In the genomic region with DNA sequence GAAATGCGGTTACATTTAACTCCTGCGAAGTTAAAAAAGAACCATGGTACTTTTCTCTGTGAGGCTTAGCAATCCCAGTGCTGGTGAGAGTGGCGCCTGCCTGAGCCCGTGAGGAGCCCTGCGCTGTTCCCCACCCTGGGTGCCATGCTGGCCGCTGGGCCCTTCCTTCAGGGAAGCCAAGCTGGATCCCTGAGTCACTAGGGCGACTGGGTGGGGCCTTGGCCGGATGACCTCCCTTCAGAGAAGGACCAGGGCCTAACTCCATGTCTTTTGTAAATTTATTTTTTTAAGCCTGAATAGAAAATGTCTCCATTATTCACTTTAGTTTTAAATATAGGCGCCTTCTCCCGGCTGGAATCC, we compare ENCODE assay signal across 26 cellular contexts.
DNase-seq lines count a peak whose midpoint lies in the region; ATAC-seq and TF ChIP-seq lines count a peak whose summit lies in the region.
"Had no signal": no experiment of that assay in that cellular context is flagged by ENCODE, and none has a peak within 500 bp of the region (broad histone marks: within the 10 kb centered on the region; RNA-seq: fewer than 3 reads in every experiment).

No MANE protein-coding gene starts in this region.

- H3K9me3 Mint-ChIP-seq in activated T-cell treated with anti-CD3 and anti-CD28 coated beads, Interleukin-2, amount 50 U/mL, for 24 hours = no peaks in the 10 kb centered on the region
- H3K9me3 Mint-ChIP-seq in activated T-cell treated with anti-CD3 and anti-CD28 coated beads, Interleukin-2, amount 50 U/mL, for 4 hours = no peaks in the 10 kb centered on the region
- no peaks in the 10 kb centered on the region for H3K9me3 Mint-ChIP-seq in activated T-helper 2 cell treated with anti-CD3 and anti-CD28 coated beads, Interferon-gamma antibody, Interleukin-2, Interleukin-4, amounts not matched to agents 10 μg/mL and 5 μg/mL and 100 μg/mL, durations not matched to agents 14 hours and 24 hours and 36 hours
- H3K9me3 Mint-ChIP-seq: activated CD4-positive, alpha-beta T cell treated with anti-CD3 and anti-CD28 coated beads, Interleukin-2, amount 10 ng/mL, durations not matched to agents 24 days and 14 days; activated naive CD4-positive, alpha-beta T cell treated with anti-CD3 and anti-CD28 coated beads, Interleukin-2, amount 50 U/mL, for 72 hours; activated T-helper 17 cell treated with anti-CD3 and anti-CD28 coated beads, Interleukin-2, amount 50 U/mL, for 72 hours; dendritic cell treated with granulocyte-macrophage colony-stimulating factor and Interleukin-4, amounts not matched to agents 40 ng/mL and 50 ng/mL, for 4 days had no signal

- peaks cover 34% of the 10 kb centered on the region for H3K27me3 Mint-ChIP-seq in activated T-cell treated with anti-CD3 and anti-CD28 coated beads, Interleukin-2, amount 50 U/mL, for 24 hours
- peaks cover 7% of the 10 kb centered on the region for H3K27me3 Mint-ChIP-seq in activated T-cell treated with anti-CD3 and anti-CD28 coated beads, Interleukin-2, amount 50 U/mL, for 4 hours (ENCODE audit: low read depth)
- peaks cover 20% of the 10 kb centered on the region for H3K27me3 Mint-ChIP-seq in activated T-helper 2 cell treated with anti-CD3 and anti-CD28 coated beads, Interferon-gamma antibody, Interleukin-2, Interleukin-4, amounts not matched to agents 10 μg/mL and 5 μg/mL and 100 μg/mL, durations not matched to agents 14 hours and 24 hours and 36 hours (ENCODE audit: low read depth)

- no peaks in the 10 kb centered on the region for H4K20me1 ChIP-seq in osteoblast (ENCODE audit: insufficient read depth, low read length)

- intact Hi-C loops in activated T-helper 2 cell treated with anti-CD3 and anti-CD28 coated beads, Interferon-gamma antibody, Interleukin-2, Interleukin-4, amounts not matched to agents 10 μg/mL and 5 μg/mL and 100 μg/mL, durations not matched to agents 14 hours and 24 hours and 36 hours (cut with micrococcal nuclease) = no loop called here

- H3K9me3 ChIP-seq in osteoblast (ENCODE audit: low read depth, low read length) = no peaks in the 10 kb centered on the region
- H3K9me3 ChIP-seq: esophagus squamous epithelium, prostate gland had no signal

- H3K4me1 ChIP-seq in osteoblast (ENCODE audit: insufficient read depth, low read length) = no peaks in the 10 kb centered on the region
- H3K4me1 ChIP-seq: prostate gland had no signal

- no peak for TF ChIP-seq CTCF in osteoblast (IDR thresholded peaks at IDR 0.05; ENCODE audit: extremely low read depth, low read depth, low read length)

- no peaks in the 10 kb centered on the region for H3K36me3 Mint-ChIP-seq in activated T-cell treated with anti-CD3 and anti-CD28 coated beads, Interleukin-2, amount 50 U/mL, for 24 hours (ENCODE audit: low read depth)
- no peaks in the 10 kb centered on the region for H3K36me3 Mint-ChIP-seq in activated T-cell treated with anti-CD3 and anti-CD28 coated beads, Interleukin-2, amount 50 U/mL, for 4 hours (ENCODE audit: insufficient read depth)
- H3K36me3 Mint-ChIP-seq in activated T-helper 2 cell treated with anti-CD3 and anti-CD28 coated beads, Interferon-gamma antibody, Interleukin-2, Interleukin-4, amounts not matched to agents 10 μg/mL and 5 μg/mL and 100 μg/mL, durations not matched to agents 14 hours and 24 hours and 36 hours (ENCODE audit: low read depth) = no peaks in the 10 kb centered on the region
- H3K36me3 Mint-ChIP-seq: activated naive CD4-positive, alpha-beta T cell treated with anti-CD3 and anti-CD28 coated beads, Interleukin-2, amount 50 U/mL, for 72 hours; neural progenitor cell had no signal

- no peak overlapping the region for H3K27ac Mint-ChIP-seq in activated T-cell treated with anti-CD3 and anti-CD28 coated beads, Interleukin-2, amount 50 U/mL, for 24 hours
- no peak overlapping the region for H3K27ac Mint-ChIP-seq in activated T-helper 2 cell treated with anti-CD3 and anti-CD28 coated beads, Interferon-gamma antibody, Interleukin-2, Interleukin-4, amounts not matched to agents 10 μg/mL and 5 μg/mL and 100 μg/mL, durations not matched to agents 14 hours and 24 hours and 36 hours
- H3K27ac Mint-ChIP-seq: activated CD4-positive, alpha-beta T cell treated with anti-CD3 and anti-CD28 coated beads, Interleukin-2, amount 10 ng/mL, durations not matched to agents 24 days and 14 days; activated naive CD4-positive, alpha-beta T cell treated with anti-CD3 and anti-CD28 coated beads, Interleukin-2, amount 50 U/mL, for 72 hours; activated T-helper 17 cell treated with anti-CD3 and anti-CD28 coated beads, Interleukin-2, amount 50 U/mL, for 72 hours; dendritic cell treated with granulocyte-macrophage colony-stimulating factor and Interleukin-4, amounts not matched to agents 40 ng/mL and 50 ng/mL, for 4 days; neural progenitor cell had no signal

- H3K79me2 ChIP-seq in osteoblast (ENCODE audit: insufficient read depth, low read length) = no peaks in the 10 kb centered on the region

- H3K4me3 ChIP-seq in osteoblast (ENCODE audit: insufficient read depth, low read length) = no peak overlapping the region
- H3K4me3 ChIP-seq: esophagus squamous epithelium, GM23248, neural progenitor cell, prostate gland had no signal

- H2AFZ ChIP-seq in osteoblast (ENCODE audit: low read length) = no peak overlapping the region
- H2AFZ ChIP-seq: GM23248, neural progenitor cell had no signal

- ATAC-seq in activated T-cell treated with anti-CD3 and anti-CD28 coated beads, Interleukin-2, amount 50 U/mL, for 4 hours = no peak
- ATAC-seq in HG03442 (IDR thresholded peaks at IDR 0.05; ENCODE audit: unreplicated experiment) = no peak
- ATAC-seq: activated naive CD4-positive, alpha-beta T cell treated with anti-CD3 and anti-CD28 coated beads, Interleukin-2, amount 50 U/mL, for 72 hours; activated T-helper 17 cell treated with anti-CD3 and anti-CD28 coated beads, Interleukin-2, amount 50 U/mL, for 72 hours had no signal

- no peaks in the 10 kb centered on the region for H3K27me3 ChIP-seq in osteoblast (ENCODE audit: insufficient read depth, low read length)

- peaks cover 16% of the 10 kb centered on the region for H3K4me1 Mint-ChIP-seq in activated T-cell treated with anti-CD3 and anti-CD28 coated beads, Interleukin-2, amount 50 U/mL, for 24 hours (ENCODE audit: low read depth)
- peaks cover 21% of the 10 kb centered on the region for H3K4me1 Mint-ChIP-seq in activated T-cell treated with anti-CD3 and anti-CD28 coated beads, Interleukin-2, amount 50 U/mL, for 4 hours (ENCODE audit: low read depth)
- peaks cover 2% of the 10 kb centered on the region for H3K4me1 Mint-ChIP-seq in activated T-helper 2 cell treated with anti-CD3 and anti-CD28 coated beads, Interferon-gamma antibody, Interleukin-2, Interleukin-4, amounts not matched to agents 10 μg/mL and 5 μg/mL and 100 μg/mL, durations not matched to agents 14 hours and 24 hours and 36 hours (ENCODE audit: low read depth)
- H3K4me1 Mint-ChIP-seq: activated T-helper 17 cell treated with anti-CD3 and anti-CD28 coated beads, Interleukin-2, amount 50 U/mL, for 72 hours had no signal

- no peaks in the 10 kb centered on the region for H3K36me3 ChIP-seq in osteoblast (ENCODE audit: insufficient read depth, low read length)
- H3K36me3 ChIP-seq: esophagus squamous epithelium, neural progenitor cell, prostate gland had no signal

- no peak overlapping the region for H3K27ac ChIP-seq in osteoblast (ENCODE audit: low read depth, low read length)
- H3K27ac ChIP-seq: GM23248, HL-60, neural progenitor cell, prostate gland, VCaP had no signal

- H3K4me3 Mint-ChIP-seq in activated T-cell treated with anti-CD3 and anti-CD28 coated beads, Interleukin-2, amount 50 U/mL, for 24 hours = no peak overlapping the region
- H3K4me3 Mint-ChIP-seq in activated T-cell treated with anti-CD3 and anti-CD28 coated beads, Interleukin-2, amount 50 U/mL, for 4 hours = no peak overlapping the region
- H3K4me3 Mint-ChIP-seq in activated T-helper 2 cell treated with anti-CD3 and anti-CD28 coated beads, Interferon-gamma antibody, Interleukin-2, Interleukin-4, amounts not matched to agents 10 μg/mL and 5 μg/mL and 100 μg/mL, durations not matched to agents 14 hours and 24 hours and 36 hours (ENCODE audit: low read depth) = no peak overlapping the region
- H3K4me3 Mint-ChIP-seq: activated CD4-positive, alpha-beta T cell treated with anti-CD3 and anti-CD28 coated beads, Interleukin-2, amount 10 ng/mL, durations not matched to agents 24 days and 14 days; dendritic cell treated with granulocyte-macrophage colony-stimulating factor and Interleukin-4, amounts not matched to agents 40 ng/mL and 50 ng/mL, for 4 days; neural progenitor cell had no signal

- DNase-seq in activated T-cell treated with anti-CD3 and anti-CD28 coated beads, Interleukin-2, amount 50 U/mL, for 24 hours = peak; percentile 19
- DNase-seq in activated T-cell treated with anti-CD3 and anti-CD28 coated beads, Interleukin-2, amount 50 U/mL, for 4 hours = no peak
- peak; percentile 0 for DNase-seq in activated T-helper 2 cell treated with anti-CD3 and anti-CD28 coated beads, Interferon-gamma antibody, Interleukin-2, Interleukin-4, amounts not matched to agents 10 μg/mL and 5 μg/mL and 100 μg/mL, durations not matched to agents 14 hours and 24 hours and 36 hours (ENCODE audit: low spot score)
- peak; percentile 29 for DNase-seq in osteoblast (ENCODE audit: insufficient read length, low spot score, missing footprints)
- peak; percentile 29 for DNase-seq in ureter (ENCODE audit: low spot score)
- DNase-seq in Kasumi-1 (lab: John Stamatoyannopoulos, UW) = no peak
- no peak for DNase-seq in NCI-H187 (lab: John Stamatoyannopoulos, UW)
- DNase-seq: activated CD4-positive, alpha-beta T cell treated with anti-CD3 and anti-CD28 coated beads, Interleukin-2, amount 10 ng/mL, durations not matched to agents 24 days and 14 days; C1 segment of cervical spinal cord; esophagus squamous epithelium; foreskin melanocyte; mammary epithelial cell; NCI-H187 treated with DMSO at 0.1 percent for 48 hours; NCI-H524 treated with DMSO at 0.1 percent for 48 hours; SW 1271; T-helper 9 cell; trophoblast cell had no signal

- H3K4me2 ChIP-seq in osteoblast (ENCODE audit: insufficient read depth, low read length) = no peak overlapping the region
- H3K4me2 ChIP-seq: neural progenitor cell had no signal

Comparison
In these comparisons a context has a peak if more than half of its experiments do, and no peak if none do; other contexts are left out.
1. DNase-seq: peak in activated T-cell treated with anti-CD3 and anti-CD28 coated beads, Interleukin-2, amount 50 U/mL, for 24 hours (single experiment), activated T-helper 2 cell treated with anti-CD3 and anti-CD28 coated beads, Interferon-gamma antibody, Interleukin-2, Interleukin-4, amounts not matched to agents 10 μg/mL and 5 μg/mL and 100 μg/mL, durations not matched to agents 14 hours and 24 hours and 36 hours (single experiment), osteoblast (single experiment) and ureter (single experiment); none in activated T-cell treated with anti-CD3 and anti-CD28 coated beads, Interleukin-2, amount 50 U/mL, for 4 hours (single experiment), Kasumi-1 (0 of 2) and NCI-H187 (0 of 2).